Comparison of ENCODE assay signal across 10 cellular contexts in genomic region chr3:186002884-186003472, GRCh38.
DNase-seq lines count a peak whose midpoint lies in the region; ATAC-seq and TF ChIP-seq lines count a peak whose summit lies in the region.
"Had no signal": no experiment of that assay in that cellular context is flagged by ENCODE, and none has a peak within 500 bp of the region (broad histone marks: within the 10 kb centered on the region; RNA-seq: fewer than 3 reads in every experiment).

No MANE protein-coding gene starts in this region.

- H3K36me3 ChIP-seq in left ventricle myocardium inferior: no peaks in the 10 kb centered on the region
- no peaks in the 10 kb centered on the region for H3K36me3 ChIP-seq in CD8-positive, alpha-beta T cell (ENCODE audit: insufficient read depth, low read length)

- TF ChIP-seq CTCF in left ventricle myocardium inferior (IDR thresholded peaks at IDR 0.05; ENCODE audit: borderline replicate concordance): peak; percentile 33
- peak in 8 of 56 donors; percentile 6 to 34 (median 21) for TF ChIP-seq CTCF in dorsolateral prefrontal cortex (IDR thresholded peaks at IDR 0.05 in 54 of 56, conservative IDR thresholded peaks at IDR 0.05 in 2 of 56; ENCODE audit: low read depth in 1 of 56, partially characterized antibody in 56 of 56)
- no peak for TF ChIP-seq CTCF in CD8-positive, alpha-beta T cell (IDR thresholded peaks at IDR 0.05)

- no peaks in the 10 kb centered on the region for H3K9me3 Mint-ChIP-seq in stimulated activated effector memory CD8-positive, alpha-beta T cell treated with anti-CD3 and anti-CD28 coated beads, Interleukin-12 subunit alpha, Interleukin-12 subunit beta, amount 100 ng/mL, for 72 hours
- peaks cover 2% of the 10 kb centered on the region for H3K9me3 Mint-ChIP-seq in CD8-positive, alpha-beta T cell

- no peak for ATAC-seq in right cardiac atrium
- peak; percentile 28 for ATAC-seq in stimulated activated effector memory CD8-positive, alpha-beta T cell treated with anti-CD3 and anti-CD28 coated beads, Interleukin-12 subunit alpha, Interleukin-12 subunit beta, amount 100 ng/mL, for 72 hours
- no peak for ATAC-seq in CD8-positive, alpha-beta T cell

- H3K4me1 ChIP-seq in left ventricle myocardium inferior: no peaks in the 10 kb centered on the region
- H3K4me1 ChIP-seq in right cardiac atrium (ENCODE audit: control insufficient read depth, insufficient read depth, low read length): no peaks in the 10 kb centered on the region
- no peaks in the 10 kb centered on the region for H3K4me1 ChIP-seq in CD8-positive, alpha-beta T cell (ENCODE audit: insufficient read depth, low read length)

- H3K27ac ChIP-seq in left ventricle myocardium inferior (replicated peaks) (no peak overlapping the region), right cardiac atrium (ENCODE audit: low read length) (no peak overlapping the region), dorsolateral prefrontal cortex (no peak overlapping the region)
- H3K27ac ChIP-seq in CD8-positive, alpha-beta T cell (ENCODE audit: low read depth, low read length): no peak overlapping the region

- intact Hi-C loops in left ventricle myocardium inferior (cut with micrococcal nuclease) (no loop called here), right cardiac atrium (cut with DNase I) (no loop called here), dorsolateral prefrontal cortex (cut with DNase I) (no loop called here)
- intact Hi-C loops in CD8-positive, alpha-beta T cell (cut with DNase I, micrococcal nuclease): no loop called here

- peaks cover 9% of the 10 kb centered on the region for H3K27me3 ChIP-seq in left ventricle myocardium inferior (ENCODE audit: low read depth)
- no peaks in the 10 kb centered on the region for H3K27me3 ChIP-seq in right cardiac atrium (ENCODE audit: control insufficient read depth, insufficient read depth)
- H3K27me3 ChIP-seq in dorsolateral prefrontal cortex: no peaks in the 10 kb centered on the region
- H3K27me3 ChIP-seq in CD8-positive, alpha-beta T cell (ENCODE audit: insufficient read depth, low read length): no peaks in the 10 kb centered on the region

- H3K9me3 ChIP-seq in left ventricle myocardium inferior (replicated peaks) (no peaks in the 10 kb centered on the region), right cardiac atrium (ENCODE audit: control insufficient read depth, low read length) (no peaks in the 10 kb centered on the region)
- no peaks in the 10 kb centered on the region for H3K9me3 ChIP-seq in CD8-positive, alpha-beta T cell (ENCODE audit: low read length)

- no peaks in the 10 kb centered on the region for H3K36me3 Mint-ChIP-seq in stimulated activated effector memory CD8-positive, alpha-beta T cell treated with anti-CD3 and anti-CD28 coated beads, Interleukin-12 subunit alpha, Interleukin-12 subunit beta, amount 100 ng/mL, for 72 hours
- H3K36me3 Mint-ChIP-seq in CD8-positive, alpha-beta T cell: no peaks in the 10 kb centered on the region

- no peaks in the 10 kb centered on the region for H3K4me1 Mint-ChIP-seq in stimulated activated effector memory CD8-positive, alpha-beta T cell treated with anti-CD3 and anti-CD28 coated beads, Interleukin-12 subunit alpha, Interleukin-12 subunit beta, amount 100 ng/mL, for 72 hours
- H3K4me1 Mint-ChIP-seq in CD8-positive, alpha-beta T cell (ENCODE audit: low read depth): no peaks in the 10 kb centered on the region

- H3K4me3 Mint-ChIP-seq in stimulated activated effector memory CD8-positive, alpha-beta T cell treated with anti-CD3 and anti-CD28 coated beads, Interleukin-12 subunit alpha, Interleukin-12 subunit beta, amount 100 ng/mL, for 72 hours: no peak overlapping the region
- no peak overlapping the region for H3K4me3 Mint-ChIP-seq in CD8-positive, alpha-beta T cell

- CTCF ChIA-PET in CD8-positive, alpha-beta T cell (lab: Charles Lee): interaction anchor here (1.0 to 1.5 kb wide), 2 partner anchors 537 to 612 kb away, joined by 3 to 8 read pairs; no protein-coding TSS in a partner anchor

- H3K4me3 ChIP-seq in left ventricle myocardium inferior: no peak overlapping the region
- no peak overlapping the region for H3K4me3 ChIP-seq in right cardiac atrium (ENCODE audit: low read length)
- no peak overlapping the region for H3K4me3 ChIP-seq in dorsolateral prefrontal cortex
- no peak overlapping the region for H3K4me3 ChIP-seq in CD8-positive, alpha-beta T cell (ENCODE audit: low read depth, low read length)

- no peak overlapping the region for H3K27ac Mint-ChIP-seq in stimulated activated effector memory CD8-positive, alpha-beta T cell treated with anti-CD3 and anti-CD28 coated beads, Interleukin-12 subunit alpha, Interleukin-12 subunit beta, amount 100 ng/mL, for 72 hours
- H3K27ac Mint-ChIP-seq in CD8-positive, alpha-beta T cell: no peak overlapping the region

- H3K27me3 Mint-ChIP-seq in CD8-positive, alpha-beta T cell (ENCODE audit: low read depth): peaks cover 3% of the 10 kb centered on the region

- POLR2A ChIA-PET in CD8-positive, alpha-beta T cell (lab: Charles Lee): no interaction called here

- WGBS in right cardiac atrium: 44% methylated on average over 3 of the region's 3 CpGs

- no peak for DNase-seq in left ventricle myocardium inferior
- DNase-seq in right cardiac atrium: no peak
- peak; percentile 68 for DNase-seq in MV-4-11 (lab: John Stamatoyannopoulos, UW)
- DNase-seq in dermis blood vessel endothelial cell: peak; percentile 42
- no peak for DNase-seq in stimulated activated effector memory CD8-positive, alpha-beta T cell treated with anti-CD3 and anti-CD28 coated beads, Interleukin-12 subunit alpha, Interleukin-12 subunit beta, amount 100 ng/mL, for 72 hours (ENCODE audit: low spot score in 2 of 2)
- DNase-seq in NCI-H2029 (lab: John Stamatoyannopoulos, UW): no peak
- DNase-seq in dorsolateral prefrontal cortex: no peak
- no peak for DNase-seq in CD8-positive, alpha-beta T cell
- DNase-seq: kidney, NCI-H1105 had no signal

Comparison
In these comparisons a context has a peak if more than half of its experiments do, and no peak if none do; other contexts are left out.
1. DNase-seq: peak in MV-4-11 (single experiment) and dermis blood vessel endothelial cell (single experiment); none in left ventricle myocardium inferior (single experiment), right cardiac atrium (0 of 3), stimulated activated effector memory CD8-positive, alpha-beta T cell treated with anti-CD3 and anti-CD28 coated beads, Interleukin-12 subunit alpha, Interleukin-12 subunit beta, amount 100 ng/mL, for 72 hours (0 of 2), NCI-H2029 (single experiment), dorsolateral prefrontal cortex (0 of 10) and CD8-positive, alpha-beta T cell (0 of 7).